Comparison of ENCODE assay signal across 17 cellular contexts in genomic region chr1:18959591-18959990, GRCh38. TPM values are rescaled to one million over a fixed set of nuclear protein-coding genes. Genes with fewer than 3 reads are reported as not detected.
DNase-seq lines count a peak whose midpoint lies in the region; ATAC-seq, FAIRE-seq and TF ChIP-seq lines count a peak whose summit lies in the region.
"Had no signal": no experiment of that assay in that cellular context is flagged by ENCODE, and none has a peak within 500 bp of the region (broad histone marks: within the 10 kb centered on the region; RNA-seq: fewer than 3 reads in every experiment).

No MANE protein-coding gene starts in this region.

- no peak for TF ChIP-seq RAD21 in K562 (CRISPR knock-in tag; conservative IDR thresholded peaks at IDR 0.05 in 1 of 2, IDR thresholded peaks at IDR 0.05 in 1 of 2)

- intact Hi-C loops in activated naive CD4-positive, alpha-beta T cell treated with anti-CD3 and anti-CD28 coated beads for 36 hours (cut with micrococcal nuclease) = loop anchor here (5.0 kb wide), 2 partner anchors 283 to 1522 kb away; partner anchors contain the start of gene RCC2
- intact Hi-C loops in K562 (cut with micrococcal nuclease) = no loop called here
- intact Hi-C loops in left lung (cut with DNase I) = no loop called here

- BruUV-seq in K562 (replicated peaks; lab: Mats Ljungman, UMichigan) = no TSS peak

- TF ChIP-seq CTCF in K562 (IDR thresholded peaks at IDR 0.05 in 2 of 3, conservative IDR thresholded peaks at IDR 0.05 in 1 of 3; ENCODE audit: insufficient read depth in 2 of 3, low read depth in 1 of 3, low read length in 3 of 3) (no peak), left lung (IDR thresholded peaks at IDR 0.05) (no peak)

- TF ChIP-seq POLR2A in K562 (conservative IDR thresholded peaks at IDR 0.05) = no peak

- no peaks in the 10 kb centered on the region for H3K36me3 ChIP-seq in K562 (ENCODE audit: control insufficient read depth, insufficient read depth, low read length)
- H3K36me3 ChIP-seq in subcutaneous abdominal adipose tissue (ENCODE audit: control insufficient read depth in 5 of 5, insufficient read depth in 5 of 5, low read length in 5 of 5) = no peaks in the 10 kb centered on the region
- no peaks in the 10 kb centered on the region for H3K36me3 ChIP-seq in left lung
- H3K36me3 ChIP-seq: BLaER1 had no signal

- CTCF ChIA-PET in activated naive CD4-positive, alpha-beta T cell treated with anti-CD3 and anti-CD28 coated beads for 36 hours (lab: Charles Lee) = interaction anchor here (1.6 kb wide), 1 partner anchor 47 kb away, joined by 6 read pairs; no protein-coding TSS in a partner anchor
- CTCF ChIA-PET in K562 (lab: Yijun Ruan, JAX; ENCODE audit: low intra/inter-chr PET ratio) = no interaction called here

- H4K20me1 ChIP-seq in K562 (replicated peaks; ENCODE audit: control insufficient read depth, insufficient read depth, low read length) = 0 out of 2 replicates have a peak, but pooled peaks cover 25% of the 10 kb centered on the region

- no peak overlapping the region for H3K4me3 ChIP-seq in K562
- H3K4me3 ChIP-seq in subcutaneous abdominal adipose tissue (ENCODE audit: low read depth in 1 of 5, low read length in 5 of 5) = no peak overlapping the region
- no peak overlapping the region for H3K4me3 ChIP-seq in left lung
- H3K4me3 ChIP-seq: BLaER1 had no signal

- H3K9me3 Mint-ChIP-seq in activated naive CD4-positive, alpha-beta T cell treated with anti-CD3 and anti-CD28 coated beads, Interleukin-2, amount 50 U/mL, for 24 hours = no peaks in the 10 kb centered on the region
- no peaks in the 10 kb centered on the region for H3K9me3 Mint-ChIP-seq in activated naive CD4-positive, alpha-beta T cell treated with anti-CD3 and anti-CD28 coated beads for 36 hours
- H3K9me3 Mint-ChIP-seq: CD8-positive, alpha-beta T cell; H9 had no signal

- no peaks in the 10 kb centered on the region for H3K79me2 ChIP-seq in K562 (ENCODE audit: control insufficient read depth, insufficient read depth, low read length)

- no peak overlapping the region for H3K27ac ChIP-seq in K562 (ENCODE audit: extremely low read depth, low read depth, low read length)
- H3K27ac ChIP-seq in subcutaneous abdominal adipose tissue (ENCODE audit: low read depth, low read length) = peak overlapping the region; percentile 64
- H3K27ac ChIP-seq in left lung = no peak overlapping the region
- H3K27ac ChIP-seq: BLaER1 had no signal

- DNase-seq in activated naive CD4-positive, alpha-beta T cell treated with anti-CD3 and anti-CD28 coated beads for 36 hours = no peak
- DNase-seq in K562 (ENCODE audit: extremely low read depth in 1 of 4, low spot score in 3 of 4) (no peak), GOT3 (lab: John Stamatoyannopoulos, UW) (no peak), left lung (no peak)
- DNase-seq: 8988T; Calu3; CD8-positive, alpha-beta T cell; DMS79 treated with DMSO at 0.1 percent for 48 hours; GF-D8; H9 had no signal

- H3K36me3 Mint-ChIP-seq in activated naive CD4-positive, alpha-beta T cell treated with anti-CD3 and anti-CD28 coated beads, Interleukin-2, amount 50 U/mL, for 24 hours = no peaks in the 10 kb centered on the region
- H3K36me3 Mint-ChIP-seq in activated naive CD4-positive, alpha-beta T cell treated with anti-CD3 and anti-CD28 coated beads for 36 hours (ENCODE audit: low read depth) = peaks cover 4% of the 10 kb centered on the region

- H3K4me3 Mint-ChIP-seq in activated naive CD4-positive, alpha-beta T cell treated with anti-CD3 and anti-CD28 coated beads, Interleukin-2, amount 50 U/mL, for 24 hours = no peak overlapping the region
- H3K4me3 Mint-ChIP-seq in activated naive CD4-positive, alpha-beta T cell treated with anti-CD3 and anti-CD28 coated beads for 36 hours = no peak overlapping the region
- H3K4me3 Mint-ChIP-seq: CD14-positive monocyte; CD8-positive, alpha-beta T cell; H9 had no signal

- peaks cover 55 to 69% of the 10 kb centered on the region in 2 experiments for H3K27me3 ChIP-seq in K562 (ENCODE audit: control insufficient read depth in 2 of 2, insufficient read depth in 2 of 2, low read length in 2 of 2)
- H3K27me3 ChIP-seq in subcutaneous abdominal adipose tissue (ENCODE audit: control insufficient read depth in 5 of 5, insufficient read depth in 4 of 5, low read length in 5 of 5) = no peaks in the 10 kb centered on the region
- peaks cover 0 to 34% of the 10 kb centered on the region in 2 donors for H3K27me3 ChIP-seq in left lung
- H3K27me3 ChIP-seq: BLaER1 had no signal

- in situ Hi-C loops in K562 (cut with MboI) = no loop called here

- H3K27ac Mint-ChIP-seq in activated naive CD4-positive, alpha-beta T cell treated with anti-CD3 and anti-CD28 coated beads, Interleukin-2, amount 50 U/mL, for 24 hours = peak overlapping the region; percentile 8
- no peak overlapping the region for H3K27ac Mint-ChIP-seq in activated naive CD4-positive, alpha-beta T cell treated with anti-CD3 and anti-CD28 coated beads for 36 hours
- H3K27ac Mint-ChIP-seq: CD8-positive, alpha-beta T cell; H9 had no signal

- ATAC-seq in K562 (no peak), HG02885 (IDR thresholded peaks at IDR 0.05; ENCODE audit: poor library complexity, unreplicated experiment) (no peak), left lung (no peak)
- ATAC-seq: CD8-positive, alpha-beta T cell; HepG2 had no signal

- H2AFZ ChIP-seq in K562 (ENCODE audit: low read depth, low read length) = no peak overlapping the region

- no peaks in the 10 kb centered on the region for H3K27me3 Mint-ChIP-seq in activated naive CD4-positive, alpha-beta T cell treated with anti-CD3 and anti-CD28 coated beads, Interleukin-2, amount 50 U/mL, for 24 hours
- no peaks in the 10 kb centered on the region for H3K27me3 Mint-ChIP-seq in activated naive CD4-positive, alpha-beta T cell treated with anti-CD3 and anti-CD28 coated beads for 36 hours (ENCODE audit: low read depth)

- no peak overlapping the region for H3K4me2 ChIP-seq in K562 (ENCODE audit: insufficient read depth, low read length)
- H3K4me2 ChIP-seq: BLaER1 had no signal

- no peak for FAIRE-seq in K562 (lab: Jason Lieb, UNC)
- FAIRE-seq: H1, HepG2 had no signal

- no peak overlapping the region for H3K9ac ChIP-seq in K562 (ENCODE audit: insufficient read depth in 1 of 2, low read depth in 2 of 2, low read length in 2 of 2)
- H3K9ac ChIP-seq in subcutaneous abdominal adipose tissue (ENCODE audit: low read length in 5 of 5) = peak overlapping the region in 2 of 5 donors; percentile 2 to 16
- H3K9ac ChIP-seq: BLaER1 had no signal

- no peaks in the 10 kb centered on the region for H3K9me3 ChIP-seq in K562 (replicated peaks; ENCODE audit: control insufficient read depth, insufficient read depth, low read depth, low read length)
- H3K9me3 ChIP-seq in subcutaneous abdominal adipose tissue (ENCODE audit: control insufficient read depth in 5 of 5, low read length in 5 of 5) = no peaks in the 10 kb centered on the region
- H3K9me3 ChIP-seq in left lung = no peaks in the 10 kb centered on the region
- H3K9me3 ChIP-seq: BLaER1 had no signal

- WGBS in K562 (ENCODE audit: insufficient coverage, low coverage, missing lambda C conversion rate) = 1% methylated on average over 4 of the region's 4 CpGs

- no peaks in the 10 kb centered on the region for H3K9me1 ChIP-seq in K562 (ENCODE audit: control insufficient read depth, insufficient read depth, low read length)

- TF ChIP-seq EP300 in K562 (IDR thresholded peaks at IDR 0.05; ENCODE audit: low read length) = no peak

- peaks cover 0 to 22% of the 10 kb centered on the region in 2 experiments; a peak in 4 of 5 replicates for H3K4me1 ChIP-seq in K562 (replicated peaks in 1 of 2; ENCODE audit: control insufficient read depth in 2 of 2, insufficient read depth in 2 of 2, low read length in 2 of 2)
- peaks cover under 1 to 52% (median 45%) of the 10 kb centered on the region in 5 donors for H3K4me1 ChIP-seq in subcutaneous abdominal adipose tissue (ENCODE audit: control insufficient read depth in 5 of 5, insufficient read depth in 5 of 5, low read length in 5 of 5)
- H3K4me1 ChIP-seq in left lung = peaks cover under 1 to 18% of the 10 kb centered on the region in 2 donors

- POLR2A ChIA-PET in K562 (lab: Yijun Ruan, JAX) = interaction anchor here (0.6 to 0.7 kb wide), 3 partner anchors 13 to 76 kb away, joined by 3 to 4 read pairs (median 3); no protein-coding TSS in a partner anchor

- H3K4me1 Mint-ChIP-seq in activated naive CD4-positive, alpha-beta T cell treated with anti-CD3 and anti-CD28 coated beads, Interleukin-2, amount 50 U/mL, for 24 hours = peaks cover 21% of the 10 kb centered on the region
- H3K4me1 Mint-ChIP-seq in activated naive CD4-positive, alpha-beta T cell treated with anti-CD3 and anti-CD28 coated beads for 36 hours (ENCODE audit: low read depth) = peaks cover 18% of the 10 kb centered on the region

RNA-seq across cellular contexts. Expression of gene IFFO2, which starts 3.1 kb away (rescaled TPM):
- 10 to 100 TPM; 24.9 to 27.0 TPM for total RNA-seq in activated naive CD4-positive, alpha-beta T cell treated with anti-CD3 and anti-CD28 coated beads for 36 hours
- 0.12 TPM in 2 replicates for total RNA-seq in K562 (2011; cell fraction: chromatin; rRNA removed; ENCODE audit: low replicate concordance)
- 0.13 and 0.17 TPM in 2 replicates for total RNA-seq in K562 (2011; cell fraction: nucleolus; rRNA removed)
- total RNA-seq in K562 (2011; cell fraction: nucleoplasm; rRNA removed) = 0.15 and 0.38 TPM in 2 replicates
- total RNA-seq in K562 (2014; rRNA removed) (0.32 and 0.37 TPM in 2 replicates), K562 (2014; rRNA removed; fragmentation: Illumina TruSeq; extraction: Trizol) (0.15 and 0.26 TPM in 2 replicates), K562 (2015; rRNA removed; fragmentation: Illumina TruSeq; extraction: Trizol) (0.38 and 0.40 TPM in 2 replicates), K562 (2021) (0.67 and 1.0 TPM in 2 replicates), left lung (10 to 100 TPM; 14.1 to 14.7 TPM)
- polyA plus RNA-seq in K562 (2011; rRNA removed) (0.20 and 0.49 TPM in 2 replicates), K562 (2014; fragmentation: Illumina TruSeq; extraction: Trizol) (0.49 and 0.51 TPM in 2 replicates), K562 (2014; fragmentation: Nextera tagmentation; extraction: Ambion mirVana) (not detected), K562 (2014; rRNA removed) (0.44 and 0.50 TPM in 2 replicates)
- polyA plus RNA-seq in K562 (2011; cell fraction: cytosol; rRNA removed) = 0.78 and 0.85 TPM in 2 replicates
- 0.15 and 0.47 TPM in 2 replicates for polyA plus RNA-seq in K562 (2011; cell fraction: nucleus; rRNA removed)
- polyA plus RNA-seq in K562 (2012) = 0.81 and 1.1 TPM in 2 replicates
- 0.75 and 0.88 TPM in 2 replicates for polyA minus RNA-seq in K562 (2011; rRNA and poly(A)+ RNA removed)
- 0.46 and 0.76 TPM in 2 replicates for polyA minus RNA-seq in K562 (2011; cell fraction: cytosol; rRNA and poly(A)+ RNA removed)
- polyA minus RNA-seq in K562 (2011; cell fraction: nucleus; rRNA and poly(A)+ RNA removed) = 0.22 and 0.27 TPM in 2 replicates

RNA-seq across cellular contexts. Expression of gene ALDH4A1, which starts 57.2 kb away (rescaled TPM):
- 10 to 100 TPM; 11.6 to 12.5 TPM for total RNA-seq in activated naive CD4-positive, alpha-beta T cell treated with anti-CD3 and anti-CD28 coated beads for 36 hours
- total RNA-seq in K562 (2011; cell fraction: chromatin; rRNA removed; ENCODE audit: low replicate concordance) = 11.2 and 40.7 TPM in 2 replicates
- total RNA-seq in K562 (2011; cell fraction: nucleolus; rRNA removed) = 26.5 and 44.0 TPM in 2 replicates
- total RNA-seq in K562 (2011; cell fraction: nucleoplasm; rRNA removed) = 15.6 and 16.3 TPM in 2 replicates
- 27.2 and 28.7 TPM in 2 replicates for total RNA-seq in K562 (2014; rRNA removed)
- 4.8 and 6.7 TPM in 2 replicates for total RNA-seq in K562 (2014; rRNA removed; fragmentation: Illumina TruSeq; extraction: Trizol)
- 16.6 and 17.0 TPM in 2 replicates for total RNA-seq in K562 (2015; rRNA removed; fragmentation: Illumina TruSeq; extraction: Trizol)
- total RNA-seq in K562 (2021) = 29.2 and 31.4 TPM in 2 replicates
- polyA plus RNA-seq in K562 (2011; rRNA removed) = 18.8 and 22.1 TPM in 2 replicates
- 19.8 and 47.1 TPM in 2 replicates for polyA plus RNA-seq in K562 (2011; cell fraction: cytosol; rRNA removed)
- 30.2 and 60.5 TPM in 2 replicates for polyA plus RNA-seq in K562 (2011; cell fraction: nucleus; rRNA removed)
- polyA plus RNA-seq in K562 (2012) = 27.3 and 32.5 TPM in 2 replicates
- 15.2 and 21.6 TPM in 2 replicates for polyA plus RNA-seq in K562 (2014; fragmentation: Illumina TruSeq; extraction: Trizol)
- polyA plus RNA-seq in K562 (2014; fragmentation: Nextera tagmentation; extraction: Ambion mirVana) = under 1 TPM; 0.27 to 0.73 TPM
- 31.2 and 34.3 TPM in 2 replicates for polyA plus RNA-seq in K562 (2014; rRNA removed)
- polyA minus RNA-seq in K562 (2011; rRNA and poly(A)+ RNA removed) = 4.7 and 11.0 TPM in 2 replicates
- 15.9 and 21.1 TPM in 2 replicates for polyA minus RNA-seq in K562 (2011; cell fraction: cytosol; rRNA and poly(A)+ RNA removed)
- 13.7 and 17.0 TPM in 2 replicates for polyA minus RNA-seq in K562 (2011; cell fraction: nucleus; rRNA and poly(A)+ RNA removed)
- total RNA-seq in left lung = 10 to 100 TPM; 11.3 to 17.4 TPM

Comparison
In these comparisons a context has a peak if more than half of its experiments do, and no peak if none do; other contexts are left out.
1. RNA of gene IFFO2, which starts 3.1 kb away (total RNA-seq): 24.9 to 27.0 TPM in activated naive CD4-positive, alpha-beta T cell treated with anti-CD3 and anti-CD28 coated beads for 36 hours and 14.1 to 14.7 TPM in left lung; 0.12 to 1.0 TPM in K562; every median in the first group is over 4 times any median in the second.